ENCODE assay signal across 1 cellular context in genomic region chr10:132325969-132326889, GRCh38.
TF ChIP-seq lines count a peak whose summit lies in the region.

No MANE protein-coding gene starts in this region.

TF ChIP-seq in GM12878, 131 proteins besides CTCF, POLR2A, EP300 and RAD21:
- no peak for TF ChIP-seq CUX1 (IDR thresholded peaks at IDR 0.05; ENCODE audit: insufficient replicate concordance, low read depth, low read length)
- no peak for TF ChIP-seq REST (IDR thresholded peaks at IDR 0.05; ENCODE audit: low read depth, low read length)
- TF ChIP-seq TCF12 (IDR thresholded peaks at IDR 0.05; ENCODE audit: low read depth, low read length), result peak; percentile 48; the same call in 1 of the 2 replicates
- TF ChIP-seq YBX1 (IDR thresholded peaks at IDR 0.05), result no peak
- 0 out of 2 replicates have a peak, but pooled peaks have one; percentile 25 for TF ChIP-seq NFIC (IDR thresholded peaks at IDR 0.05; ENCODE audit: low read depth, low read length)
- peak; percentile 55 for TF ChIP-seq RUNX3 (IDR thresholded peaks at IDR 0.05; ENCODE audit: low read length)
- TF ChIP-seq PAX5 (IDR thresholded peaks at IDR 0.05; ENCODE audit: borderline replicate concordance, low read depth, low read length), result peak; percentile 51; the same call in 1 of the 2 replicates
- peak; percentile 22; the same call in 1 of the 2 replicates for TF ChIP-seq EED (IDR thresholded peaks at IDR 0.05; ENCODE audit: low read depth)
